ENCODE assay signal across 21 cellular contexts in the genomic region with DNA sequence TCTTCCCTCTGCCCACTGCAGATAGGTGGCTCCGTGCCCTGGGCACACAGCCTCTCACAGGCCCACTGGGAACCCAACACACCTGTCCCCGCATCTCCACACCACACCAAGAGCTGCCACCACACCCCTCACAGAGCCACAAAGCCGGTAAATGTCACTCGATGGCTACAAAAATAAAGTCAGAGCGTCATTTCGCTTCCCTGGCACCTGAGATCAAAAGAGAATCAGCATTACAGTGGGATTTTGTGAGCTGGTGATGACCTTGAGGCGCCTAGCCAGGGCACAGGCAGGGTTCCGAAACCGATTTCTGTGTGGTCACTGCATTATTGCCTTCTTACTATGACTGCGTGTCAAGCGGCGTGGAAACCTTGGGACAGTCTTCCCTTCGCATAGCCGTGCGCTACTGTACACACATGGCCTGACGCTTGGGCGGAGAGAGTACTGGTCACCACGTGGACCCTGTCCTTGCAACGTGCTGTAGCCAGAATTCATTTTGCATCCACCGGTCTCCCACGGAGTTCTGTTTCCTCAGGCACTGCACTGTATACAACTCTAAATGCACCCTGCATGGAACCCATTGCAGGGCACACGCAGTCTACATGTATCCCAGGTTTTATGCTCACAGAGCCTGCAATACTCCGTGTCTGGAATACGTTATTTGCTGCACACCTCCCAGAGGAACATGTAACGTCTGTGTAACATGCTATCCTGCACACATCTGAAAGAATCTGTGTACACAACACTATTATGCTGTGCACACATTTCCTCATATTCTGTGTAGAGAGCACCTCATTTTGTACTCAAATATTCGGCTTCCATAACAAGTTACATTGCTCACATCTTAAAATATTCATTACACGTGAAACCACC. TPM values are rescaled to one million over a fixed set of nuclear protein-coding genes. Genes with fewer than 3 reads are reported as not detected.
DNase-seq lines count a peak whose midpoint lies in the region; ATAC-seq and TF ChIP-seq lines count a peak whose summit lies in the region.
"Had no signal": no experiment of that assay in that cellular context is flagged by ENCODE, and none has a peak within 500 bp of the region (broad histone marks: within the 10 kb centered on the region; RNA-seq: fewer than 3 reads in every experiment).

No MANE protein-coding gene starts in this region.

- no peak for ATAC-seq in stimulated activated naive CD8-positive, alpha-beta T cell treated with anti-CD3 and anti-CD28 coated beads, Interleukin-15, amount 100 ng/mL, for 72 hours
- no peak for ATAC-seq in HG03571 (IDR thresholded peaks at IDR 0.05; ENCODE audit: unreplicated experiment)
- ATAC-seq: CD8-positive, alpha-beta T cell; esophagus mucosa; naive thymus-derived CD8-positive, alpha-beta T cell; right cardiac atrium; SK-N-SH treated with all-trans-retinoic acid at 6 μM for 48 hours had no signal

- H3K27me3 ChIP-seq in vagina: peaks cover under 1% of the 10 kb centered on the region

- TF ChIP-seq CTCF in foreskin fibroblast (IDR thresholded peaks at IDR 0.05; ENCODE audit: low read depth, low read length): no peak
- no peak for TF ChIP-seq CTCF in neural crest cell (conservative IDR thresholded peaks at IDR 0.05)
- TF ChIP-seq CTCF in vagina (IDR thresholded peaks at IDR 0.05): no peak

- no peaks in the 10 kb centered on the region for H3K36me3 Mint-ChIP-seq in stimulated activated naive CD8-positive, alpha-beta T cell treated with anti-CD3 and anti-CD28 coated beads, Interleukin-15, Interleukin-2, amounts not matched to agents 100 ng/mL and 50 ng/mL, for 24 hours (ENCODE audit: low read depth)
- H3K36me3 Mint-ChIP-seq in neural crest cell (ENCODE audit: low read depth): no peaks in the 10 kb centered on the region
- H3K36me3 Mint-ChIP-seq: CD8-positive, alpha-beta T cell had no signal

- no peaks in the 10 kb centered on the region for H3K9me3 ChIP-seq in vagina
- H3K9me3 ChIP-seq: ascending aorta had no signal

- no peaks in the 10 kb centered on the region for H3K9me3 Mint-ChIP-seq in stimulated activated naive CD8-positive, alpha-beta T cell treated with anti-CD3 and anti-CD28 coated beads, Interleukin-15, Interleukin-2, amounts not matched to agents 100 ng/mL and 50 ng/mL, for 24 hours
- H3K9me3 Mint-ChIP-seq in stimulated activated naive CD8-positive, alpha-beta T cell treated with anti-CD3 and anti-CD28 coated beads, Interleukin-15, amount 100 ng/mL, for 72 hours: no peaks in the 10 kb centered on the region
- H3K9me3 Mint-ChIP-seq in neural crest cell: no peaks in the 10 kb centered on the region
- H3K9me3 Mint-ChIP-seq: CD8-positive, alpha-beta T cell; naive thymus-derived CD8-positive, alpha-beta T cell had no signal

- no peaks in the 10 kb centered on the region for H3K36me3 ChIP-seq in vagina
- H3K36me3 ChIP-seq: ascending aorta had no signal

- intact Hi-C loops in vagina (cut with DNase I): no loop called here

- peaks cover 26% of the 10 kb centered on the region for H3K4me1 Mint-ChIP-seq in stimulated activated naive CD8-positive, alpha-beta T cell treated with anti-CD3 and anti-CD28 coated beads, Interleukin-15, Interleukin-2, amounts not matched to agents 100 ng/mL and 50 ng/mL, for 24 hours (ENCODE audit: low read depth)
- peaks cover 39% of the 10 kb centered on the region for H3K4me1 Mint-ChIP-seq in stimulated activated naive CD8-positive, alpha-beta T cell treated with anti-CD3 and anti-CD28 coated beads, Interleukin-15, amount 100 ng/mL, for 72 hours
- H3K4me1 Mint-ChIP-seq in neural crest cell: peaks cover 17% of the 10 kb centered on the region

- peaks cover 82% of the 10 kb centered on the region for H3K27me3 Mint-ChIP-seq in stimulated activated naive CD8-positive, alpha-beta T cell treated with anti-CD3 and anti-CD28 coated beads, Interleukin-15, Interleukin-2, amounts not matched to agents 100 ng/mL and 50 ng/mL, for 24 hours
- peaks cover 100% of the 10 kb centered on the region for H3K27me3 Mint-ChIP-seq in stimulated activated naive CD8-positive, alpha-beta T cell treated with anti-CD3 and anti-CD28 coated beads, Interleukin-15, amount 100 ng/mL, for 72 hours
- H3K27me3 Mint-ChIP-seq in neural crest cell (ENCODE audit: low read depth): peaks cover 97% of the 10 kb centered on the region

- no peak for TF ChIP-seq POLR2A in vagina (IDR thresholded peaks at IDR 0.05)

- DNase-seq in stimulated activated naive CD8-positive, alpha-beta T cell treated with anti-CD3 and anti-CD28 coated beads, Interleukin-15, amount 100 ng/mL, for 72 hours: no peak
- DNase-seq in foreskin fibroblast (no peak), neural crest cell (ENCODE audit: low read depth, low spot score) (no peak), vagina (ENCODE audit: extremely low spot score in 2 of 2) (no peak), NCI-H2227 treated with DMSO at 0.1 percent for 48 hours (lab: John Stamatoyannopoulos, UW) (no peak), NCI-H2107 treated with DMSO at 0.1 percent for 48 hours (lab: John Stamatoyannopoulos, UW; ENCODE audit: unreplicated experiment) (no peak)
- DNase-seq: activated CD8-positive, alpha-beta memory T cell treated with anti-CD3 and anti-CD28 coated beads for 24 hours; CD8-positive, alpha-beta T cell; naive thymus-derived CD8-positive, alpha-beta T cell; NCI-H187 treated with DMSO at 0.1 percent for 48 hours; NCI-H524 treated with DMSO at 0.1 percent for 48 hours; PC-9; right cardiac atrium; stimulated activated CD4-positive, alpha-beta T cell treated with anti-CD3 and anti-CD28 coated beads, Interleukin-4, amount 100 ng/mL, for 24 hours had no signal

- H3K4me1 ChIP-seq in vagina: peaks cover 49% of the 10 kb centered on the region

- no peak overlapping the region for H3K27ac Mint-ChIP-seq in stimulated activated naive CD8-positive, alpha-beta T cell treated with anti-CD3 and anti-CD28 coated beads, Interleukin-15, Interleukin-2, amounts not matched to agents 100 ng/mL and 50 ng/mL, for 24 hours
- H3K27ac Mint-ChIP-seq in stimulated activated naive CD8-positive, alpha-beta T cell treated with anti-CD3 and anti-CD28 coated beads, Interleukin-15, amount 100 ng/mL, for 72 hours: no peak overlapping the region
- H3K27ac Mint-ChIP-seq in neural crest cell (ENCODE audit: unreplicated experiment): no peak overlapping the region
- H3K27ac Mint-ChIP-seq: CD8-positive, alpha-beta T cell had no signal

- H3K27ac ChIP-seq in vagina: peak overlapping the region; percentile 63
- H3K27ac ChIP-seq: ascending aorta, coronary artery, PC-9 had no signal

- peak overlapping the region; percentile 30 to 34 for H3K4me3 ChIP-seq in foreskin fibroblast (ENCODE audit: low read depth in 1 of 2, low read length in 2 of 2)
- peak overlapping the region in 1 of 2 donors; percentile 32 for H3K4me3 ChIP-seq in vagina
- H3K4me3 ChIP-seq: PC-9 had no signal

- peak overlapping the region; percentile 24 for H3K4me3 Mint-ChIP-seq in stimulated activated naive CD8-positive, alpha-beta T cell treated with anti-CD3 and anti-CD28 coated beads, Interleukin-15, Interleukin-2, amounts not matched to agents 100 ng/mL and 50 ng/mL, for 24 hours
- H3K4me3 Mint-ChIP-seq in stimulated activated naive CD8-positive, alpha-beta T cell treated with anti-CD3 and anti-CD28 coated beads, Interleukin-15, amount 100 ng/mL, for 72 hours: no peak overlapping the region
- H3K4me3 Mint-ChIP-seq in neural crest cell: peak overlapping the region; percentile 56
- H3K4me3 Mint-ChIP-seq: CD8-positive, alpha-beta T cell had no signal

RNA-seq across cellular contexts. Expression of gene FOXF1, which starts 5.8 kb away (rescaled TPM):
- total RNA-seq in neural crest cell (not detected in 2 replicates), vagina (26.0 TPM)
- total RNA-seq: A673; CD8-positive, alpha-beta T cell; naive thymus-derived CD8-positive, alpha-beta T cell; PC-9 had no signal

RNA-seq across cellular contexts. Expression of gene MTHFSD, which starts 50.5 kb away (rescaled TPM):
- 14.0 and 16.8 TPM in 2 replicates for total RNA-seq in neural crest cell
- 20.4 TPM for total RNA-seq in vagina

Comparison
In these comparisons a context has a peak if more than half of its experiments do, and no peak if none do; other contexts are left out.
1. H3K4me3 Mint-ChIP-seq: peak in stimulated activated naive CD8-positive, alpha-beta T cell treated with anti-CD3 and anti-CD28 coated beads, Interleukin-15, Interleukin-2, amounts not matched to agents 100 ng/mL and 50 ng/mL, for 24 hours (single experiment) and neural crest cell (single experiment); none in stimulated activated naive CD8-positive, alpha-beta T cell treated with anti-CD3 and anti-CD28 coated beads, Interleukin-15, amount 100 ng/mL, for 72 hours (0 of 2).
2. RNA of gene FOXF1, which starts 5.8 kb away (total RNA-seq): 26.0 TPM in vagina (single experiment); not detected in neural crest cell; every median in the first group is over 10 times any median in the second.